ENCODE assay signal across 8 cellular contexts in genomic region chr20:11716239-11716944, GRCh38.
DNase-seq lines count a peak whose midpoint lies in the region; ATAC-seq and TF ChIP-seq lines count a peak whose summit lies in the region.

No MANE protein-coding gene starts in this region.

- no peak overlapping the region for H3K23ac ChIP-seq in mesendoderm (ENCODE audit: low read length)

- H3K4ac ChIP-seq in mesendoderm (ENCODE audit: low read depth, low read length) = no peak overlapping the region

- H2AK5ac ChIP-seq in mesendoderm (ENCODE audit: low read length) = no peak overlapping the region

- no peaks in the 10 kb centered on the region for H3K79me1 ChIP-seq in mesendoderm (ENCODE audit: low read length)

- ATAC-seq in DND-41 (ENCODE audit: insufficient read depth, low read depth) = peak; percentile 67
- no peak for ATAC-seq in HG02938 (IDR thresholded peaks at IDR 0.05; ENCODE audit: unreplicated experiment)
- ATAC-seq in activated CD4-positive, CD25-positive, alpha-beta regulatory T cell treated with anti-CD3 and anti-CD28 coated beads, Interleukin-2, amount 50 U/mL, for 24 hours = no peak
- no peak for ATAC-seq in GM18873 (IDR thresholded peaks at IDR 0.05; ENCODE audit: low FRiP score, unreplicated experiment)

- H3K27me3 ChIP-seq in DND-41 (ENCODE audit: insufficient read depth, low read length, poor library complexity) (peaks cover 4% of the 10 kb centered on the region), MM.1S (replicated peaks; ENCODE audit: insufficient read depth, low read length) (no peaks in the 10 kb centered on the region), mesendoderm (ENCODE audit: insufficient read depth, low read length, poor library complexity) (no peaks in the 10 kb centered on the region)

- H4K20me1 ChIP-seq in DND-41 (ENCODE audit: insufficient read depth, low read length) (no peaks in the 10 kb centered on the region), MM.1S (ENCODE audit: insufficient read depth, low read length) (no peaks in the 10 kb centered on the region)

- peak overlapping the region; percentile 61 for H2BK120ac ChIP-seq in mesendoderm (ENCODE audit: low read depth, low read length)

- H3K56ac ChIP-seq in mesendoderm (ENCODE audit: low read length) = no peak overlapping the region

- TF ChIP-seq CTCF in DND-41 (IDR thresholded peaks at IDR 0.05; ENCODE audit: borderline replicate concordance, extremely low read depth, low read length, poor library complexity, severe bottlenecking) (peak; percentile 40), MM.1S (IDR thresholded peaks at IDR 0.05; ENCODE audit: low read length) (peak; percentile 16; the same call in 1 of the 2 replicates)

- no peak overlapping the region for H2BK15ac ChIP-seq in mesendoderm (replicated peaks; ENCODE audit: low read depth)

- DNase-seq in DND-41 = peak; percentile 15
- DNase-seq in MM.1S = no peak
- DNase-seq in amniotic epithelial cell (ENCODE audit: low read depth) = peak; percentile 98
- peak; percentile 94 for DNase-seq in mesendoderm
- no peak for DNase-seq in T-helper 1 cell

- no peaks in the 10 kb centered on the region for H3K9me2 ChIP-seq in MM.1S (replicated peaks; ENCODE audit: insufficient read depth, low read length)

- H2BK5ac ChIP-seq in mesendoderm (ENCODE audit: low read length) = no peak overlapping the region

- H3K9me3 ChIP-seq in DND-41 (ENCODE audit: insufficient read depth, low read length, severe bottlenecking) (no peaks in the 10 kb centered on the region), MM.1S (replicated peaks; ENCODE audit: insufficient read depth, low read length) (no peaks in the 10 kb centered on the region)

- no peaks in the 10 kb centered on the region for H3K36me3 ChIP-seq in DND-41 (ENCODE audit: insufficient read depth, low read length)
- no peaks in the 10 kb centered on the region for H3K36me3 ChIP-seq in MM.1S (replicated peaks; ENCODE audit: insufficient read depth, low read length)
- H3K36me3 ChIP-seq in mesendoderm (ENCODE audit: control insufficient read depth, insufficient read depth, low read length) = no peaks in the 10 kb centered on the region

- H3K79me2 ChIP-seq in DND-41 (ENCODE audit: insufficient read depth, low read length) = no peaks in the 10 kb centered on the region
- H3K79me2 ChIP-seq in MM.1S (ENCODE audit: low read length) = no peaks in the 10 kb centered on the region
- H3K79me2 ChIP-seq in mesendoderm (ENCODE audit: control insufficient read depth, insufficient read depth, low read length) = no peaks in the 10 kb centered on the region

- no peak overlapping the region for H4K5ac ChIP-seq in mesendoderm (ENCODE audit: low read length)

- H3K4me2 ChIP-seq in DND-41 (ENCODE audit: insufficient read depth, low read length) (no peak overlapping the region), MM.1S (ENCODE audit: low read depth, low read length) (no peak overlapping the region), mesendoderm (ENCODE audit: low read length) (no peak overlapping the region)

- H4K8ac ChIP-seq in mesendoderm (ENCODE audit: low read depth, low read length) = no peak overlapping the region

- no peak overlapping the region for H3K9ac ChIP-seq in DND-41 (ENCODE audit: low read depth, low read length)
- no peak overlapping the region for H3K9ac ChIP-seq in MM.1S (ENCODE audit: low read length)
- no peak overlapping the region for H3K9ac ChIP-seq in mesendoderm (ENCODE audit: low read length)

- H3F3A ChIP-seq in MM.1S (ENCODE audit: insufficient read depth, low read length) = no peaks in the 10 kb centered on the region

- H3K4me1 ChIP-seq in DND-41 (ENCODE audit: insufficient read depth, low read length) = no peaks in the 10 kb centered on the region
- H3K4me1 ChIP-seq in MM.1S (ENCODE audit: low read length) = no peaks in the 10 kb centered on the region
- peaks cover 6% of the 10 kb centered on the region for H3K4me1 ChIP-seq in mesendoderm (ENCODE audit: control insufficient read depth, low read depth, low read length)

- H2AFZ ChIP-seq in DND-41 (ENCODE audit: low read depth, low read length) = no peak overlapping the region
- no peak overlapping the region for H2AFZ ChIP-seq in MM.1S (ENCODE audit: low read length)

- no CpG with 5 or more reads among the region's 4 CpGs for WGBS in mesendoderm (ENCODE audit: extremely low coverage, insufficient coverage, low lambda C conversion rate)

- H3K27ac ChIP-seq in DND-41 (ENCODE audit: low read length) (no peak overlapping the region), MM.1S (ENCODE audit: low read length) (no peak overlapping the region), mesendoderm (ENCODE audit: low read depth, low read length) (no peak overlapping the region)

- no peak overlapping the region for H3K4me3 ChIP-seq in DND-41 (ENCODE audit: low read depth in 1 of 2, low read length in 2 of 2)
- H3K4me3 ChIP-seq in MM.1S (ENCODE audit: low read length) = no peak overlapping the region
- H3K4me3 ChIP-seq in mesendoderm (ENCODE audit: low read length) = no peak overlapping the region

- H3K18ac ChIP-seq in mesendoderm (ENCODE audit: low read length) = no peak overlapping the region

Comparison
In these comparisons a context has a peak if more than half of its experiments do, and no peak if none do; other contexts are left out.
1. DNase-seq: peak in DND-41 (single experiment), amniotic epithelial cell (single experiment) and mesendoderm (single experiment); none in MM.1S (single experiment) and T-helper 1 cell (0 of 5).